9 cellular contexts compared by ENCODE assay signal in the genomic region with DNA sequence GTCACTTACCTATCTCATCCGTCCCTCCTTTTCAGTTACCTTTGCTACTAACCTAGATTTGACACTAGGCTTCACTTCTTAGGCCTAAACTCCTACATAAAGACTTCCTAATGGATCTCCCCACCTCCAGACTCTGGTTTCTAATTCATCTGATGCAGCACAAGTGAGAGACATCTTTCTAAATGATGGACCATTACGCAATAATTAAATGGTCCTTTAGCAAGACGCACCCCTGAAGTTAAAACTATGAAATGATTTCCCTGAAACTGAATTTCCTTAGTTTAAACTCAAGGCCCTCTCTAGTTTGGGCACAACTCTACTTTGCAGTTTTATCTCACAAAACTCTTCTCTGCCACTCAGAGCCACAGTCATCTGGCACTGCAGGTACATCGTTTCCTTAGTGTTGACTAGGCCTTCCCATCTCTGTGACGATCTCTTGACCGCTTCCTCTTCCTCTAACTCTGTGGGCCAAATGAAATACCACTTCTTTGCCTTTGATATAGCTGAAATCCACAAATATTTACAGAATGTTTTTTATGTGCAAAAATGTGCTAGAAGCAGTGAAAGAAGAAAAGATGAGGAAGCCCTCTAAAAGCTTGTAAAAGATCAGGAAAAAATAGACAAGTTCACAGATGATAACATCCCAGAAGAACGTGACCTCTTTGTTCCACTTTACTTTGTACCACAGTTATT. TPM values are rescaled to one million over a fixed set of nuclear protein-coding genes. Genes with fewer than 3 reads are reported as not detected.
A peak's percentile ranks its signal among the peaks of the same experiment; 100 is the strongest.
DNase-seq lines count a peak whose midpoint lies in the region; ATAC-seq and TF ChIP-seq lines count a peak whose summit lies in the region.
"Had no signal": no experiment of that assay in that cellular context is flagged by ENCODE, and none has a peak within 500 bp of the region (broad histone marks: within the 10 kb centered on the region; RNA-seq: fewer than 3 reads in every experiment).

No MANE protein-coding gene starts in this region.

- TF ChIP-seq CTCF in progenitor cell of endocrine pancreas (IDR thresholded peaks at IDR 0.05; ENCODE audit: unreplicated experiment), result no peak

- no peak for ATAC-seq in GM18520 (IDR thresholded peaks at IDR 0.05; ENCODE audit: unreplicated experiment)

- H3K9me3 Mint-ChIP-seq in activated naive CD8-positive, alpha-beta T cell (ENCODE audit: low read depth), result no peaks in the 10 kb centered on the region
- no peaks in the 10 kb centered on the region for H3K9me3 Mint-ChIP-seq in progenitor cell of endocrine pancreas (ENCODE audit: low read depth)

- H3K36me3 Mint-ChIP-seq in activated naive CD8-positive, alpha-beta T cell, result peaks cover 8% of the 10 kb centered on the region
- peaks cover 18% of the 10 kb centered on the region for H3K36me3 Mint-ChIP-seq in progenitor cell of endocrine pancreas (ENCODE audit: insufficient read depth)

- peak overlapping the region; percentile 88 for H3K27ac Mint-ChIP-seq in activated naive CD8-positive, alpha-beta T cell
- H3K27ac Mint-ChIP-seq in progenitor cell of endocrine pancreas, result peak overlapping the region; percentile 70

- H3K4me1 Mint-ChIP-seq in activated naive CD8-positive, alpha-beta T cell (ENCODE audit: low read depth), result peaks cover 73% of the 10 kb centered on the region
- peaks cover 14% of the 10 kb centered on the region for H3K4me1 Mint-ChIP-seq in progenitor cell of endocrine pancreas (ENCODE audit: low read depth)

- H3K27me3 Mint-ChIP-seq in activated naive CD8-positive, alpha-beta T cell, result no peaks in the 10 kb centered on the region
- H3K27me3 Mint-ChIP-seq in progenitor cell of endocrine pancreas, result no peaks in the 10 kb centered on the region

- H3K4me3 Mint-ChIP-seq in activated naive CD8-positive, alpha-beta T cell, result peak overlapping the region; percentile 92
- no peak overlapping the region for H3K4me3 Mint-ChIP-seq in progenitor cell of endocrine pancreas (ENCODE audit: low read depth)

- DNase-seq in GM04503 (ENCODE audit: low read depth), result peak; percentile 50
- peak; percentile 65 for DNase-seq in NOMO-1 treated with DMSO at 0.1 percent for 48 hours (lab: John Stamatoyannopoulos, UW; ENCODE audit: unreplicated experiment)
- no peak for DNase-seq in progenitor cell of endocrine pancreas (ENCODE audit: low spot score, unreplicated experiment)
- no peak for DNase-seq in NCI-H2107 (lab: John Stamatoyannopoulos, UW)
- DNase-seq in cerebellar cortex (ENCODE audit: low spot score), result no peak
- DNase-seq in activated CD4-positive, CD25-positive, alpha-beta regulatory T cell (lab: John Stamatoyannopoulos, UW), result no peak
- DNase-seq: MG63 had no signal

RNA-seq across cellular contexts. Expression of a gene that starts 3.3 kb away (rescaled TPM):
- total RNA-seq in progenitor cell of endocrine pancreas, result 69.0 and 73.0 TPM in 2 replicates

RNA-seq across cellular contexts. Expression of a gene that starts 37.3 kb away (rescaled TPM):
- total RNA-seq in progenitor cell of endocrine pancreas, result 77.2 and 79.4 TPM in 2 replicates

Comparison
In these comparisons a context has a peak if more than half of its experiments do, and no peak if none do; other contexts are left out.
1. DNase-seq: peak in GM04503 (single experiment) and NOMO-1 treated with DMSO at 0.1 percent for 48 hours (single experiment); none in progenitor cell of endocrine pancreas (single experiment), NCI-H2107 (single experiment), cerebellar cortex (single experiment) and activated CD4-positive, CD25-positive, alpha-beta regulatory T cell (0 of 4).